ENCODE assay signal across 23 cellular contexts in the genomic region with DNA sequence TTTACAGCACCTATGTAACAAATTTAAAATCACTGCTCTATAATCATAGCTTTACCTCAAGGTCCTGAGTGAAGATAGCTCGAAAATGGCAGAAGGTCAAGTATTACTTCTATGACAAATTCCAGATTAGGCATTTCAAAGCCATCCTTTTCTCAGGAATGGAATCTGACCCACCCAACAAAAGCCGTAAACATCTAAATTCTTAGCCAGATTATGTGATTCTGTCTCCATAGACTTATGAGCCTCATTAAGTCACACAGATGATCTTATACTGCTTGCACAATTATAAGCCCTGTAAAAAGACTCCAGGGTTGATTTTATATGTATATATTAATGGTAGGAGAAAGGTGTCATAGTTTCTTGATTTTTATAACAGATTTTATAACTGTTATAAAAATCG. TPM values are rescaled to one million over a fixed set of nuclear protein-coding genes. Genes with fewer than 3 reads are reported as not detected.
DNase-seq lines count a peak whose midpoint lies in the region; ATAC-seq and TF ChIP-seq lines count a peak whose summit lies in the region.
"Had no signal": no experiment of that assay in that cellular context is flagged by ENCODE, and none has a peak within 500 bp of the region (broad histone marks: within the 10 kb centered on the region; RNA-seq: fewer than 3 reads in every experiment).

No MANE protein-coding gene starts in this region.

- TF ChIP-seq CTCF in HFFc6 (IDR thresholded peaks at IDR 0.05) (no peak), fibroblast of villous mesenchyme (IDR thresholded peaks at IDR 0.05; ENCODE audit: insufficient read depth, low read depth, low read length) (no peak), tibial nerve (IDR thresholded peaks at IDR 0.05) (no peak)

- peaks cover 50% of the 10 kb centered on the region for H3K4me1 Mint-ChIP-seq in HFFc6 (ENCODE audit: low read depth)
- H3K4me1 Mint-ChIP-seq: GM23338, T-cell had no signal

- H3K36me3 Mint-ChIP-seq in HFFc6 (ENCODE audit: low read depth), result peaks cover 38% of the 10 kb centered on the region

- H3K27ac Mint-ChIP-seq in HFFc6, result peak overlapping the region; percentile 68
- H3K27ac Mint-ChIP-seq: GM23338, IgD-negative memory B cell, T-cell had no signal

- H3K27ac ChIP-seq in tibial nerve, result no peak overlapping the region
- H3K27ac ChIP-seq: C4-2B, SJCRH30 had no signal

- TF ChIP-seq EP300 in tibial nerve (IDR thresholded peaks at IDR 0.05), result no peak

- peak; percentile 49 for DNase-seq in EL
- DNase-seq in HFFc6, result peak; percentile 59
- peak; percentile 60 for DNase-seq in fibroblast of villous mesenchyme (ENCODE audit: low read depth)
- DNase-seq in HEK293T (ENCODE audit: extremely low spot score), result no peak
- DNase-seq in activated CD8-positive, alpha-beta memory T cell treated with anti-CD3 and anti-CD28 coated beads, Interleukin-2, amount 50 U/mL, for 4 hours, result no peak
- no peak for DNase-seq in tibial nerve (ENCODE audit: low spot score in 2 of 2)
- DNase-seq: ACHN, AML-193, HCEC 1CT, Karpas-422, NCI-H1417 treated with DMSO at 0.1 percent for 48 hours, NCI-H187 treated with DMSO at 0.1 percent for 48 hours, NCI-H2107, NCI-H524, NCI-H774, OCI-M1, SJCRH30, T-cell had no signal

- ATAC-seq in HG02571 (IDR thresholded peaks at IDR 0.05; ENCODE audit: unreplicated experiment), result no peak
- ATAC-seq: GM12878, GM23338, T-cell had no signal

- H3K27me3 Mint-ChIP-seq in HFFc6 (ENCODE audit: insufficient read depth), result no peaks in the 10 kb centered on the region
- H3K27me3 Mint-ChIP-seq: IgD-negative memory B cell, T-cell had no signal

- no peak overlapping the region for H3K4me3 Mint-ChIP-seq in HFFc6
- H3K4me3 Mint-ChIP-seq: GM23338, IgD-negative memory B cell, T-cell had no signal

- H3K36me3 ChIP-seq in tibial nerve, result peaks cover 0 to 20% (median 0%) of the 10 kb centered on the region in 3 donors

- H3K9me3 Mint-ChIP-seq in HFFc6, result no peaks in the 10 kb centered on the region
- H3K9me3 Mint-ChIP-seq: GM23338, IgD-negative memory B cell, T-cell had no signal

- H3K9me3 ChIP-seq in tibial nerve, result no peaks in the 10 kb centered on the region
- H3K9me3 ChIP-seq: SJCRH30 had no signal

- H3K27me3 ChIP-seq in tibial nerve, result no peaks in the 10 kb centered on the region
- H3K27me3 ChIP-seq: SJCRH30 had no signal

- H3K4me1 ChIP-seq in tibial nerve, result no peaks in the 10 kb centered on the region
- H3K4me1 ChIP-seq: SJCRH30 had no signal

- H3K4me3 ChIP-seq in fibroblast of villous mesenchyme (ENCODE audit: low read depth, low read length), result no peak overlapping the region
- H3K4me3 ChIP-seq in tibial nerve, result no peak overlapping the region
- H3K4me3 ChIP-seq: GM12878, GM23338, SJCRH30 had no signal

- POLR2A ChIA-PET in HEK293T (lab: Yijun Ruan, JAX), result no interaction called here

- WGBS in tibial nerve, 2 donors, result 86 to 94% methylated on average over 3 of the region's 3 CpGs

- no peak for TF ChIP-seq POLR2A in tibial nerve (IDR thresholded peaks at IDR 0.05)

- CTCF ChIA-PET in HEK293T (lab: Yijun Ruan, JAX), result no interaction called here

TF ChIP-seq in HEK293T, 16 proteins besides CTCF, POLR2A, EP300 and RAD21:
- no peak for TF ChIP-seq FOXM1 (IDR thresholded peaks at IDR 0.05; ENCODE audit: borderline replicate concordance)
- no peak for TF ChIP-seq LEF1 (IDR thresholded peaks at IDR 0.05; ENCODE audit: borderline replicate concordance)
- no peak for TF ChIP-seq ZNF384 (IDR thresholded peaks at IDR 0.05)
- TF ChIP-seq ARNT (IDR thresholded peaks at IDR 0.05), result no peak
- TF ChIP-seq SP1 (IDR thresholded peaks at IDR 0.05), result no peak
- TF ChIP-seq TARDBP (IDR thresholded peaks at IDR 0.05), result no peak
- TF ChIP-seq BHLHE40 (IDR thresholded peaks at IDR 0.05; ENCODE audit: borderline replicate concordance), result no peak
- TF ChIP-seq ELF4 (IDR thresholded peaks at IDR 0.05), result no peak
- TF ChIP-seq FOXK2 (IDR thresholded peaks at IDR 0.05), result no peak
- no peak for TF ChIP-seq CTBP1 (IDR thresholded peaks at IDR 0.05; ENCODE audit: borderline replicate concordance)
- TF ChIP-seq L3MBTL2 (conservative IDR thresholded peaks at IDR 0.05), result no peak
- TF ChIP-seq HDGF (IDR thresholded peaks at IDR 0.05; ENCODE audit: borderline replicate concordance), result no peak
- TF ChIP-seq FOXA1 (IDR thresholded peaks at IDR 0.05), result no peak
- no peak for TF ChIP-seq SUZ12 (IDR thresholded peaks at IDR 0.05)
- no peak for TF ChIP-seq NFRKB (IDR thresholded peaks at IDR 0.05)
- TF ChIP-seq, protein P1, sequence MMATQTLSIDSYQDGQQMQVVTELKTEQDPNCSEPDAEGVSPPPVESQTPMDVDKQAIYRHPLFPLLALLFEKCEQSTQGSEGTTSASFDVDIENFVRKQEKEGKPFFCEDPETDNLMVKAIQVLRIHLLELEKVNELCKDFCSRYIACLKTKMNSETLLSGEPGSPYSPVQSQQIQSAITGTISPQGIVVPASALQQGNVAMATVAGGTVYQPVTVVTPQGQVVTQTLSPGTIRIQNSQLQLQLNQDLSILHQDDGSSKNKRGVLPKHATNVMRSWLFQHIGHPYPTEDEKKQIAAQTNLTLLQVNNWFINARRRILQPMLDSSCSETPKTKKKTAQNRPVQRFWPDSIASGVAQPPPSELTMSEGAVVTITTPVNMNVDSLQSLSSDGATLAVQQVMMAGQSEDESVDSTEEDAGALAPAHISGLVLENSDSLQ (IDR thresholded peaks at IDR 0.05), result no peak

RNA-seq across cellular contexts. Expression of a gene that starts 56.9 kb away (rescaled TPM):
- 1 to 10 TPM; 3.4 to 7.5 (median 6.5) TPM for total RNA-seq in HFFc6 (2021; fragmentation: NEBNext Ultra II Directional; extraction: Animal tissue kit (Norgen Biotek cat#: 25700))
- total RNA-seq in fibroblast of villous mesenchyme, result 5.2 and 14.8 TPM in 2 replicates
- 10 to 100 TPM in 3 of 4 donors, 1 to 10 TPM in 1; 9.2 to 12.5 (median 11.2) TPM for total RNA-seq in tibial nerve

Comparison
In these comparisons a context has a peak if more than half of its experiments do, and no peak if none do; other contexts are left out.
1. DNase-seq: peak in EL (single experiment), HFFc6 (single experiment) and fibroblast of villous mesenchyme (single experiment); none in HEK293T (single experiment), activated CD8-positive, alpha-beta memory T cell treated with anti-CD3 and anti-CD28 coated beads, Interleukin-2, amount 50 U/mL, for 4 hours (single experiment) and tibial nerve (0 of 2).